17 cellular contexts compared by ENCODE assay signal in genomic region chr20:41587956-41588355, GRCh38. TPM values are rescaled to one million over a fixed set of nuclear protein-coding genes. Genes with fewer than 3 reads are reported as not detected.
A peak's percentile ranks its signal among the peaks of the same experiment; 100 is the strongest.
DNase-seq lines count a peak whose midpoint lies in the region; ATAC-seq, FAIRE-seq and TF ChIP-seq lines count a peak whose summit lies in the region.
"Had no signal": no experiment of that assay in that cellular context is flagged by ENCODE, and none has a peak within 500 bp of the region (broad histone marks: within the 10 kb centered on the region; RNA-seq: fewer than 3 reads in every experiment).

No MANE protein-coding gene starts in this region.

- H3K27me3 ChIP-seq in mammary epithelial cell (ENCODE audit: insufficient read depth, low read length) (no peaks in the 10 kb centered on the region), keratinocyte (ENCODE audit: control insufficient read depth, extremely low read depth, insufficient read depth, low read length) (no peaks in the 10 kb centered on the region)
- H3K27me3 ChIP-seq: gastroesophageal sphincter, vagina had no signal

- H3K9ac ChIP-seq in mammary epithelial cell (ENCODE audit: insufficient read depth, low read length) = no peak overlapping the region
- no peak overlapping the region for H3K9ac ChIP-seq in keratinocyte (ENCODE audit: control insufficient read depth, extremely low read depth, insufficient read depth, low read length)

- no peaks in the 10 kb centered on the region for H3K9me1 ChIP-seq in keratinocyte (ENCODE audit: control insufficient read depth, extremely low read depth, insufficient read depth, low read length)

- WGBS in mammary epithelial cell (ENCODE audit: low coverage, missing lambda C conversion rate) = 43% methylated on average over 3 of the region's 3 CpGs

- dilution Hi-C loops in mammary epithelial cell (cut with HindIII; ENCODE audit: low sequenced_read_pairs) (no loop called here), keratinocyte (cut with MboI; ENCODE audit: extremely low pct_ligation_motif_present, low sequenced_read_pairs) (no loop called here)

- H4K20me1 ChIP-seq in mammary epithelial cell (ENCODE audit: insufficient read depth, low read length) (no peaks in the 10 kb centered on the region), keratinocyte (ENCODE audit: control insufficient read depth, extremely low read depth, insufficient read depth, low read length) (no peaks in the 10 kb centered on the region)

- CTCF ChIA-PET in mammary epithelial cell (lab: Charles Lee; ENCODE audit: low non-redundant PET) = no interaction called here

- H3K79me2 ChIP-seq in mammary epithelial cell (ENCODE audit: insufficient read depth, low read length) (peaks cover 57% of the 10 kb centered on the region), keratinocyte (ENCODE audit: control insufficient read depth, insufficient read depth, low read length) (peaks cover 33% of the 10 kb centered on the region)

- ATAC-seq in GM19463 (IDR thresholded peaks at IDR 0.05; ENCODE audit: unreplicated experiment) = no peak
- ATAC-seq: gastroesophageal sphincter; stimulated activated naive CD8-positive, alpha-beta T cell treated with anti-CD3 and anti-CD28 coated beads, Interleukin-15, Interleukin-2, amounts not matched to agents 100 U/mL and 50 U/mL, for 24 hours had no signal

- H3K4me3 ChIP-seq in AG09309 (ENCODE audit: control insufficient read depth, low read depth, low read length) = no peak overlapping the region
- no peak overlapping the region for H3K4me3 ChIP-seq in mammary epithelial cell (replicated peaks in 1 of 3; ENCODE audit: insufficient read depth in 1 of 3, low read depth in 2 of 3, low read length in 3 of 3)
- no peak overlapping the region for H3K4me3 ChIP-seq in keratinocyte (ENCODE audit: control insufficient read depth in 2 of 3, extremely low read depth in 1 of 3, insufficient read depth in 2 of 3, low read depth in 1 of 3, low read length in 3 of 3)
- H3K4me3 ChIP-seq: gastroesophageal sphincter, skin epidermis, vagina had no signal

- H3K27ac ChIP-seq in mammary epithelial cell (ENCODE audit: insufficient read depth, low read depth, low read length) = no peak overlapping the region
- no peak overlapping the region for H3K27ac ChIP-seq in keratinocyte (ENCODE audit: control insufficient read depth, insufficient read depth, low read length)
- H3K27ac ChIP-seq: gastroesophageal sphincter, vagina had no signal

- intact Hi-C loops in mammary epithelial cell (cut with micrococcal nuclease) = loop anchor here (1.0 kb wide), 1 partner anchor 63 kb away; no protein-coding TSS in a partner anchor

- peaks cover 16% of the 10 kb centered on the region for H3K4me1 ChIP-seq in mammary epithelial cell (ENCODE audit: insufficient read depth, low read length)
- H3K4me1 ChIP-seq in keratinocyte (ENCODE audit: control insufficient read depth, extremely low read depth, insufficient read depth, low read length) = peaks cover 9% of the 10 kb centered on the region
- H3K4me1 ChIP-seq: vagina had no signal

- FAIRE-seq in HTR-8/SVneo (lab: Jason Lieb, UNC) = peak; percentile 62
- FAIRE-seq in keratinocyte (lab: Jason Lieb, UNC) = no peak

- H3K36me3 ChIP-seq in mammary epithelial cell (ENCODE audit: insufficient read depth, low read length) (no peaks in the 10 kb centered on the region), keratinocyte (ENCODE audit: control insufficient read depth in 2 of 2, extremely low read depth in 1 of 2, insufficient read depth in 2 of 2, low read length in 2 of 2) (no peaks in the 10 kb centered on the region)
- H3K36me3 ChIP-seq: vagina had no signal

- BruUV-seq in mammary epithelial cell (replicated peaks; lab: Mats Ljungman, UMichigan) = no TSS peak

- no peak overlapping the region for H3K4me2 ChIP-seq in mammary epithelial cell (ENCODE audit: insufficient read depth, low read depth, low read length)
- no peak overlapping the region for H3K4me2 ChIP-seq in keratinocyte (ENCODE audit: control insufficient read depth, extremely low read depth, insufficient read depth, low read depth, low read length)

- H3K9me3 ChIP-seq in mammary epithelial cell (replicated peaks; ENCODE audit: insufficient read depth, low read length) (peaks cover 6% of the 10 kb centered on the region), keratinocyte (ENCODE audit: control insufficient read depth, low read depth, low read length) (no peaks in the 10 kb centered on the region)
- H3K9me3 ChIP-seq: vagina had no signal

- in situ Hi-C loops in mammary epithelial cell (cut with MboI; ENCODE audit: low sequenced_read_pairs in 2 of 2) = no loop called here

- TF ChIP-seq CTCF in AG09309 (IDR thresholded peaks at IDR 0.05; ENCODE audit: control insufficient read depth, insufficient read depth, low read depth, low read length, missing control alignments) (no peak), mammary epithelial cell (conservative IDR thresholded peaks at IDR 0.05 in 1 of 2, IDR thresholded peaks at IDR 0.05 in 1 of 2; ENCODE audit: extremely low read depth in 1 of 2, insufficient read depth in 1 of 2, low read depth in 1 of 2, low read length in 2 of 2) (no peak), keratinocyte (optimal IDR thresholded peaks at IDR 0.05 in 1 of 3, IDR thresholded peaks at IDR 0.05 in 1 of 3, conservative IDR thresholded peaks at IDR 0.05 in 1 of 3; ENCODE audit: extremely low read depth in 1 of 3, insufficient read depth in 2 of 3, low read length in 3 of 3) (no peak)

- H2AFZ ChIP-seq in mammary epithelial cell (ENCODE audit: low read depth, low read length) = no peak overlapping the region
- no peak overlapping the region for H2AFZ ChIP-seq in keratinocyte (ENCODE audit: control insufficient read depth, low read length)

- DNase-seq in AG09309 (ENCODE audit: low read depth) = peak; percentile 57
- peak; percentile 67 for DNase-seq in HTR-8/SVneo (ENCODE audit: insufficient read length, low spot score)
- DNase-seq in mammary epithelial cell = peak; percentile 72
- peak; percentile 17 for DNase-seq in keratinocyte (ENCODE audit: low read depth, low spot score)
- no peak for DNase-seq in NCI-H524 (lab: John Stamatoyannopoulos, UW)
- DNase-seq in AML-193 (lab: John Stamatoyannopoulos, UW) = no peak
- DNase-seq in stimulated activated CD4-positive, alpha-beta T cell treated with anti-CD3 and anti-CD28 coated beads, Interleukin-4, amount 100 ng/mL, for 1 hour = no peak
- DNase-seq: activated CD4-positive, alpha-beta T cell treated with anti-CD3 and anti-CD28 coated beads, Interleukin-2, amount 50 U/mL, for 1 hour; amniotic stem cell; MV-4-11; NCI-H2107; nucleus accumbens; stimulated activated naive CD8-positive, alpha-beta T cell treated with anti-CD3 and anti-CD28 coated beads, Interleukin-15, Interleukin-2, amounts not matched to agents 100 U/mL and 50 U/mL, for 24 hours had no signal

RNA-seq across cellular contexts. Expression of gene CHD6, which starts 30.2 kb away (rescaled TPM):
- total RNA-seq in mammary epithelial cell = 10 to 100 TPM; 27.0 to 28.2 TPM
- 6.0 TPM for polyA plus RNA-seq in mammary epithelial cell
- 32.2 TPM for polyA minus RNA-seq in mammary epithelial cell
- polyA plus RNA-seq in keratinocyte = 5.4 to 6.8 TPM (median 6.0 TPM) in 3 replicates
- 25.4 TPM for polyA plus RNA-seq in keratinocyte (2011; ENCODE audit: low read depth)
- polyA plus RNA-seq in keratinocyte (2011; cell fraction: cytosol; rRNA removed) = 3.6 and 5.7 TPM in 2 replicates
- 21.3 and 25.2 TPM in 2 replicates for polyA plus RNA-seq in keratinocyte (2011; cell fraction: nucleus; rRNA removed)
- 4.6 and 6.4 TPM in 2 replicates for polyA plus RNA-seq in keratinocyte (2012; ENCODE audit: low replicate concordance)
- 12.6 to 24.0 TPM (median 19.1 TPM) in 3 replicates for polyA minus RNA-seq in keratinocyte
- polyA minus RNA-seq in keratinocyte (2011; cell fraction: cytosol; rRNA and poly(A)+ RNA removed) = 4.0 TPM
- 31.4 and 60.3 TPM in 2 replicates for polyA minus RNA-seq in keratinocyte (2011; cell fraction: nucleus; rRNA and poly(A)+ RNA removed)

Comparison
In these comparisons a context has a peak if more than half of its experiments do, and no peak if none do; other contexts are left out.
1. DNase-seq: peak in AG09309 (single experiment), HTR-8/SVneo (single experiment), mammary epithelial cell (single experiment) and keratinocyte (single experiment); none in NCI-H524 (0 of 2), AML-193 (0 of 2) and stimulated activated CD4-positive, alpha-beta T cell treated with anti-CD3 and anti-CD28 coated beads, Interleukin-4, amount 100 ng/mL, for 1 hour (single experiment).